Comparison of ENCODE assay signal across 9 cellular contexts in the genomic region with DNA sequence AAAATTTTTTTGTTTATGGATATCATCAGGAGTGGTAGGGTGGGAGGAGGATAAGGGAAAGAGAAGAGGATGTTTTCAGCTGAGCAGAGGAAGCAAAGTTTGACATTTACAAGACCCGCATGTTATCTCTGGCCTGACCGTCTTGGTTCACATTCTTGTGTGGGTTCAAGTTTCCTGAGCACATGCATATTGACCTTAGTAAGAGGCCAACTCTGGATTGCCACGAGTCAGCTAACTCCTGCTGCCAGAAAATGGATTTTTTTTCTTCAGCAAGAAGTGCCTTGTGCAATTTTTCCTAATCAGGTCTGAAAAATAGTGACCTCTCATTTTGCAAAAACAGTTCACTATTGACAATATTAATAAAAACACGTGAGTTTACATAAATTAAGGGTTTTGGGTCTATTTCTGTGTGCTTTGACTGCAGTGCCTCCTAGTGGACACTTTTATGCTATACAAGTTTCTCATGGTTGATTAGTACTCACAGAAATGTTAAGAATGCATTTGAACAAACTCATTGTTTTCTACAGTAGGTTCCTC. TPM values are rescaled to one million over a fixed set of nuclear protein-coding genes. Genes with fewer than 3 reads are reported as not detected.
DNase-seq lines count a peak whose midpoint lies in the region; ATAC-seq and TF ChIP-seq lines count a peak whose summit lies in the region.
"Had no signal": no experiment of that assay in that cellular context is flagged by ENCODE, and none has a peak within 500 bp of the region (broad histone marks: within the 10 kb centered on the region; RNA-seq: fewer than 3 reads in every experiment).

No MANE protein-coding gene starts in this region.

- no peak overlapping the region for H3K4me3 ChIP-seq in epithelial cell of proximal tubule (ENCODE audit: low read depth, low read length)

- no peak overlapping the region for H3K4me3 Mint-ChIP-seq in naive B cell
- H3K4me3 Mint-ChIP-seq in stimulated activated memory B cell treated with anti-CD40 and anti-IgM and Interleukin-4, amounts not matched to agents 10 μg/mL and 1 μg/mL and 100 μg/mL, for 72 hours, result no peak overlapping the region
- H3K4me3 Mint-ChIP-seq: activated T-cell treated with anti-CD3 and anti-CD28 coated beads, Interleukin-2, amount 50 U/mL, for 72 hours had no signal

- TF ChIP-seq EP300 in Ishikawa (IDR thresholded peaks at IDR 0.05; ENCODE audit: borderline replicate concordance), result no peak

- peak overlapping the region in 1 of 6 donors; percentile 17 for H3K27ac Mint-ChIP-seq in naive B cell
- H3K27ac Mint-ChIP-seq in stimulated activated memory B cell treated with anti-CD40 and anti-IgM and Interleukin-4, amounts not matched to agents 10 μg/mL and 1 μg/mL and 100 μg/mL, for 72 hours, result no peak overlapping the region
- H3K27ac Mint-ChIP-seq: activated T-cell treated with anti-CD3 and anti-CD28 coated beads, Interleukin-2, amount 50 U/mL, for 72 hours had no signal

- H3K27me3 Mint-ChIP-seq in naive B cell, result peaks cover 5 to 27% (median 16%) of the 10 kb centered on the region in 3 donors
- H3K27me3 Mint-ChIP-seq in stimulated activated memory B cell treated with anti-CD40 and anti-IgM and Interleukin-4, amounts not matched to agents 10 μg/mL and 1 μg/mL and 100 μg/mL, for 72 hours, result no peaks in the 10 kb centered on the region

- H3K4me1 Mint-ChIP-seq in naive B cell, result peaks cover 5 to 14% (median 10%) of the 10 kb centered on the region in 3 donors
- H3K4me1 Mint-ChIP-seq in stimulated activated memory B cell treated with anti-CD40 and anti-IgM and Interleukin-4, amounts not matched to agents 10 μg/mL and 1 μg/mL and 100 μg/mL, for 72 hours, result peaks cover 7% of the 10 kb centered on the region

- TF ChIP-seq RAD21 in Ishikawa (IDR thresholded peaks at IDR 0.05; ENCODE audit: low read depth), result peak; percentile 84

- ATAC-seq in naive B cell (ENCODE audit: low read depth in 2 of 2), result peak in 1 of 2 donors; percentile 40
- ATAC-seq in stimulated activated memory B cell treated with anti-CD40 and anti-IgM and Interleukin-4, amounts not matched to agents 10 μg/mL and 1 μg/mL and 100 μg/mL, for 72 hours, result no peak

- peak; percentile 88 for TF ChIP-seq CTCF in epithelial cell of proximal tubule (conservative IDR thresholded peaks at IDR 0.05; ENCODE audit: low read depth, low read length)

- no peaks in the 10 kb centered on the region for H3K36me3 Mint-ChIP-seq in naive B cell
- H3K36me3 Mint-ChIP-seq in stimulated activated memory B cell treated with anti-CD40 and anti-IgM and Interleukin-4, amounts not matched to agents 10 μg/mL and 1 μg/mL and 100 μg/mL, for 72 hours, result no peaks in the 10 kb centered on the region

- peak; percentile 72 for DNase-seq in DMS 273 (lab: John Stamatoyannopoulos, UW; ENCODE audit: unreplicated experiment)
- no peak for DNase-seq in DMS 273 treated with DMSO at 0.1 percent for 48 hours (lab: John Stamatoyannopoulos, UW)
- peak; percentile 23 for DNase-seq in RPMI8226
- peak; percentile 45 for DNase-seq in epithelial cell of proximal tubule (ENCODE audit: low read depth)
- DNase-seq in naive B cell, result peak; percentile 14
- no peak for DNase-seq in NCI-H1436 (lab: John Stamatoyannopoulos, UW)

- no peaks in the 10 kb centered on the region for H3K9me3 Mint-ChIP-seq in naive B cell
- no peaks in the 10 kb centered on the region for H3K9me3 Mint-ChIP-seq in stimulated activated memory B cell treated with anti-CD40 and anti-IgM and Interleukin-4, amounts not matched to agents 10 μg/mL and 1 μg/mL and 100 μg/mL, for 72 hours
- H3K9me3 Mint-ChIP-seq: activated T-cell treated with anti-CD3 and anti-CD28 coated beads, Interleukin-2, amount 50 U/mL, for 72 hours had no signal

TF ChIP-seq in Ishikawa, 13 proteins besides CTCF, POLR2A, EP300 and RAD21:
- TF ChIP-seq TAF1 (IDR thresholded peaks at IDR 0.05; ENCODE audit: low read depth) (no peak), TEAD4 (IDR thresholded peaks at IDR 0.05) (peak; percentile 50; the same call in 1 of the 2 replicates), ZBTB7A (IDR thresholded peaks at IDR 0.05; ENCODE audit: low read depth) (no peak), NFIC (IDR thresholded peaks at IDR 0.05) (no peak)
- TF ChIP-seq, protein P1, sequence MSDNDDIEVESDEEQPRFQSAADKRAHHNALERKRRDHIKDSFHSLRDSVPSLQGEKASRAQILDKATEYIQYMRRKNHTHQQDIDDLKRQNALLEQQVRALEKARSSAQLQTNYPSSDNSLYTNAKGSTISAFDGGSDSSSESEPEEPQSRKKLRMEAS (IDR thresholded peaks at IDR 0.05), result no peak
- TF ChIP-seq, protein P2, sequence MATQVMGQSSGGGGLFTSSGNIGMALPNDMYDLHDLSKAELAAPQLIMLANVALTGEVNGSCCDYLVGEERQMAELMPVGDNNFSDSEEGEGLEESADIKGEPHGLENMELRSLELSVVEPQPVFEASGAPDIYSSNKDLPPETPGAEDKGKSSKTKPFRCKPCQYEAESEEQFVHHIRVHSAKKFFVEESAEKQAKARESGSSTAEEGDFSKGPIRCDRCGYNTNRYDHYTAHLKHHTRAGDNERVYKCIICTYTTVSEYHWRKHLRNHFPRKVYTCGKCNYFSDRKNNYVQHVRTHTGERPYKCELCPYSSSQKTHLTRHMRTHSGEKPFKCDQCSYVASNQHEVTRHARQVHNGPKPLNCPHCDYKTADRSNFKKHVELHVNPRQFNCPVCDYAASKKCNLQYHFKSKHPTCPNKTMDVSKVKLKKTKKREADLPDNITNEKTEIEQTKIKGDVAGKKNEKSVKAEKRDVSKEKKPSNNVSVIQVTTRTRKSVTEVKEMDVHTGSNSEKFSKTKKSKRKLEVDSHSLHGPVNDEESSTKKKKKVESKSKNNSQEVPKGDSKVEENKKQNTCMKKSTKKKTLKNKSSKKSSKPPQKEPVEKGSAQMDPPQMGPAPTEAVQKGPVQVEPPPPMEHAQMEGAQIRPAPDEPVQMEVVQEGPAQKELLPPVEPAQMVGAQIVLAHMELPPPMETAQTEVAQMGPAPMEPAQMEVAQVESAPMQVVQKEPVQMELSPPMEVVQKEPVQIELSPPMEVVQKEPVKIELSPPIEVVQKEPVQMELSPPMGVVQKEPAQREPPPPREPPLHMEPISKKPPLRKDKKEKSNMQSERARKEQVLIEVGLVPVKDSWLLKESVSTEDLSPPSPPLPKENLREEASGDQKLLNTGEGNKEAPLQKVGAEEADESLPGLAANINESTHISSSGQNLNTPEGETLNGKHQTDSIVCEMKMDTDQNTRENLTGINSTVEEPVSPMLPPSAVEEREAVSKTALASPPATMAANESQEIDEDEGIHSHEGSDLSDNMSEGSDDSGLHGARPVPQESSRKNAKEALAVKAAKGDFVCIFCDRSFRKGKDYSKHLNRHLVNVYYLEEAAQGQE (IDR thresholded peaks at IDR 0.05; ENCODE audit: low read depth), result no peak
- TF ChIP-seq, protein P3, sequence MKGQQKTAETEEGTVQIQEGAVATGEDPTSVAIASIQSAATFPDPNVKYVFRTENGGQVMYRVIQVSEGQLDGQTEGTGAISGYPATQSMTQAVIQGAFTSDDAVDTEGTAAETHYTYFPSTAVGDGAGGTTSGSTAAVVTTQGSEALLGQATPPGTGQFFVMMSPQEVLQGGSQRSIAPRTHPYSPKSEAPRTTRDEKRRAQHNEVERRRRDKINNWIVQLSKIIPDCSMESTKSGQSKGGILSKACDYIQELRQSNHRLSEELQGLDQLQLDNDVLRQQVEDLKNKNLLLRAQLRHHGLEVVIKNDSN (IDR thresholded peaks at IDR 0.05), result no peak

RNA-seq across cellular contexts. Expression of gene BASP1, which starts 27.1 kb away (rescaled TPM):
- 106 and 135 TPM in 2 replicates for total RNA-seq in epithelial cell of proximal tubule
- 100 to 1,000 TPM in 2 of 6 donors, 10 to 100 TPM in 4; 64.4 to 149 (median 82.2) TPM for polyA plus RNA-seq in naive B cell (ENCODE audit: low read depth in 6 of 6)

Comparison
In these comparisons a context has a peak if more than half of its experiments do, and no peak if none do; other contexts are left out.
1. DNase-seq: peak in DMS 273 (single experiment), RPMI8226 (single experiment), epithelial cell of proximal tubule (single experiment) and naive B cell (single experiment); none in DMS 273 treated with DMSO at 0.1 percent for 48 hours (single experiment) and NCI-H1436 (single experiment).